In genomic region chr17:15699413-15699924, GRCh38 we compare ENCODE assay signal across 8 cellular contexts. TPM values are rescaled to one million over a fixed set of nuclear protein-coding genes. Genes with fewer than 3 reads are reported as not detected.
DNase-seq lines count a peak whose midpoint lies in the region; ATAC-seq and TF ChIP-seq lines count a peak whose summit lies in the region.
"Not testable (repeated sequence)": the region's sequence is repeated elsewhere in the genome, so short reads cannot be mapped to it uniquely, and the experiment has no call there.

Gene ZNF286A (plus strand): TSS chr17:15699752. CDS start chr17:15700330, 578 bp downstream.

- H3K4me3 ChIP-seq in astrocyte of the spinal cord (ENCODE audit: low read depth, low read length) (peak within 1 kb of the TSS; percentile 54), hepatocyte (peak within 1 kb of the TSS; percentile 24), aorta (ENCODE audit: low read length in 2 of 2) (peak within 1 kb of the TSS; percentile 20 to 64)

- DNase-seq in NCI-H2081 treated with DMSO at 0.1 percent for 48 hours (lab: John Stamatoyannopoulos, UW): peak; percentile 83
- peak; percentile 99 for DNase-seq in T1000 (lab: John Stamatoyannopoulos, UW)
- DNase-seq in astrocyte of the spinal cord (ENCODE audit: low read depth, low spot score): peak; percentile 99
- peak; percentile 100 for DNase-seq in hepatocyte (ENCODE audit: low spot score)
- peak; percentile 97 for DNase-seq in renal cortical epithelial cell (ENCODE audit: low read depth)
- peak; percentile 98 to 99 for DNase-seq in aorta

- not testable (repeated sequence) for H3K4me1 ChIP-seq in hepatocyte (ENCODE audit: insufficient read depth); aorta (ENCODE audit: control insufficient read depth in 1 of 2, insufficient read depth in 2 of 2, low read length in 2 of 2)

- peak within 1 kb of the TSS; percentile 59 for H3K27ac ChIP-seq in hepatocyte
- not testable (repeated sequence) for H3K27ac ChIP-seq in aorta (ENCODE audit: low read depth in 1 of 2, low read length in 2 of 2)

- H3K27me3 ChIP-seq in hepatocyte; aorta (ENCODE audit: control insufficient read depth in 1 of 2, insufficient read depth in 2 of 2, low read length in 1 of 2): not testable (repeated sequence)

- in situ Hi-C loops in astrocyte of the spinal cord (cut with HindIII; ENCODE audit: low sequenced_read_pairs): not testable (repeated sequence)

- WGBS in hepatocyte (ENCODE audit: low lambda C conversion rate, missing lambda C conversion rate): 1% methylated on average over 42 of the region's 44 CpGs
- WGBS in aorta, 2 donors: 1% methylated on average over 44 of the region's 44 CpGs

- H3K9me2 ChIP-seq in hepatocyte (replicated peaks; ENCODE audit: insufficient read depth): not testable (repeated sequence)

- H4K20me1 ChIP-seq in hepatocyte (ENCODE audit: insufficient read depth, poor library complexity, severe bottlenecking): not testable (repeated sequence)

- H3K9me3 ChIP-seq in hepatocyte (ENCODE audit: low read depth); aorta (ENCODE audit: control insufficient read depth, low read length): not testable (repeated sequence)

- ATAC-seq in GM18519 (IDR thresholded peaks at IDR 0.05; ENCODE audit: low FRiP score, unreplicated experiment): peak; percentile 95
- ATAC-seq in HG03045 (IDR thresholded peaks at IDR 0.05; ENCODE audit: unreplicated experiment): peak; percentile 98
- ATAC-seq in aorta (ENCODE audit: low FRiP score): peak; percentile 100

- not testable (repeated sequence) for TF ChIP-seq CTCF in astrocyte of the spinal cord (IDR thresholded peaks at IDR 0.05; ENCODE audit: low read depth, low read length); hepatocyte (IDR thresholded peaks at IDR 0.05; ENCODE audit: poor library complexity)

- H3K79me2 ChIP-seq in hepatocyte: not testable (repeated sequence)

- peak within 1 kb of the TSS; percentile 49 for H2AFZ ChIP-seq in hepatocyte

- intact Hi-C loops in aorta (cut with DNase I): not testable (repeated sequence)

- H3K4me2 ChIP-seq in hepatocyte: peak within 1 kb of the TSS; percentile 74

- H3K36me3 ChIP-seq in hepatocyte (replicated peaks; ENCODE audit: insufficient read depth, low read depth); aorta (ENCODE audit: control insufficient read depth in 1 of 2, insufficient read depth in 2 of 2, low read length in 1 of 2): not testable (repeated sequence)

RNA-seq across cellular contexts. Expression of gene ZNF286A, which starts in this region (rescaled TPM):
- total RNA-seq in hepatocyte: 35.0 and 39.6 TPM in 2 replicates
- polyA plus RNA-seq in hepatocyte: 16.1 and 18.5 TPM in 2 replicates
- total RNA-seq in renal cortical epithelial cell: 50.3 and 67.9 TPM in 2 replicates
- 10 to 100 TPM; 13.5 to 19.9 TPM for total RNA-seq in aorta
- 10 to 100 TPM; 11.8 to 12.8 TPM for polyA plus RNA-seq in aorta
